In genomic region chr1:25989860-25990650, GRCh38 we compare ENCODE assay signal across 10 cellular contexts. TPM values are rescaled to one million over a fixed set of nuclear protein-coding genes. Genes with fewer than 3 reads are reported as not detected.
DNase-seq lines count a peak whose midpoint lies in the region; ATAC-seq and TF ChIP-seq lines count a peak whose summit lies in the region.
"Had no signal": no experiment of that assay in that cellular context is flagged by ENCODE, and none has a peak within 500 bp of the region (broad histone marks: within the 10 kb centered on the region; RNA-seq: fewer than 3 reads in every experiment).

No MANE protein-coding gene starts in this region.

- H3K36me3 Mint-ChIP-seq in CD8-positive, alpha-beta memory T cell = peaks cover 7 to 41% (median 23%) of the 10 kb centered on the region in 3 donors
- peaks cover 22% of the 10 kb centered on the region for H3K36me3 Mint-ChIP-seq in neural progenitor cell

- H2AFZ ChIP-seq in Loucy (ENCODE audit: low read length) (peak overlapping the region; percentile 25), neural progenitor cell (replicated peaks) (no peak overlapping the region)

- H4K20me1 ChIP-seq in Loucy (ENCODE audit: insufficient read depth, low read length, poor library complexity, severe bottlenecking) (no peaks in the 10 kb centered on the region), neural progenitor cell (ENCODE audit: low read depth) (peaks cover 22% of the 10 kb centered on the region)

- H3K27ac Mint-ChIP-seq in CD8-positive, alpha-beta memory T cell = peak overlapping the region; percentile 66 to 99 (median 95)
- H3K27ac Mint-ChIP-seq in neural progenitor cell = peak overlapping the region; percentile 95

- peaks cover 70% of the 10 kb centered on the region for H3K4me1 ChIP-seq in CD8-positive, alpha-beta memory T cell (ENCODE audit: insufficient read depth, low read length)
- peaks cover 62% of the 10 kb centered on the region for H3K4me1 ChIP-seq in Loucy (ENCODE audit: insufficient read depth, low read length, poor library complexity, severe bottlenecking)
- H3K4me1 ChIP-seq in neural progenitor cell = no peaks in the 10 kb centered on the region

- no peak for ATAC-seq in HG03095 (IDR thresholded peaks at IDR 0.05; ENCODE audit: unreplicated experiment)
- ATAC-seq: HCT116 had no signal

- H3K9me2 ChIP-seq in Loucy (replicated peaks; ENCODE audit: low read depth, low read length) = no peaks in the 10 kb centered on the region

- H3K27ac ChIP-seq in CD8-positive, alpha-beta memory T cell (ENCODE audit: low read depth, low read length) = peak overlapping the region; percentile 57
- no peak overlapping the region for H3K27ac ChIP-seq in neural progenitor cell

- POLR2A ChIA-PET in CD8-positive, alpha-beta memory T cell (lab: Charles Lee) = interaction anchor here (2.5 kb wide), 1 partner anchor 8 kb away, joined by 22 read pairs; the partner anchor contains the start of gene PAFAH2

- peaks cover 7% of the 10 kb centered on the region for H3K36me3 ChIP-seq in CD8-positive, alpha-beta memory T cell (ENCODE audit: insufficient read depth, low read length)
- H3K36me3 ChIP-seq in Loucy (ENCODE audit: insufficient read depth, low read length) (no peaks in the 10 kb centered on the region), neural progenitor cell (no peaks in the 10 kb centered on the region)

- H3K9me3 ChIP-seq in CD8-positive, alpha-beta memory T cell (ENCODE audit: low read length) = no peaks in the 10 kb centered on the region
- no peaks in the 10 kb centered on the region for H3K9me3 ChIP-seq in Loucy (ENCODE audit: insufficient read depth, low read depth, low read length)
- H3K9me3 ChIP-seq in neural progenitor cell (ENCODE audit: low read depth) = no peaks in the 10 kb centered on the region

- TF ChIP-seq CTCF in Loucy (conservative IDR thresholded peaks at IDR 0.05; ENCODE audit: low read length) (no peak), choroid plexus epithelial cell (conservative IDR thresholded peaks at IDR 0.05; ENCODE audit: low read depth, low read length) (no peak), neural progenitor cell (IDR thresholded peaks at IDR 0.05) (no peak), GM13976 (IDR thresholded peaks at IDR 0.05; ENCODE audit: borderline replicate concordance, control extremely low read depth, extremely low read depth, insufficient read depth, missing control alignments) (no peak)

- peaks cover 65 to 81% (median 79%) of the 10 kb centered on the region in 3 donors for H3K4me1 Mint-ChIP-seq in CD8-positive, alpha-beta memory T cell
- peaks cover 56% of the 10 kb centered on the region for H3K4me1 Mint-ChIP-seq in neural progenitor cell

- CTCF ChIA-PET in CD8-positive, alpha-beta memory T cell (lab: Charles Lee) = interaction anchor here (0.9 to 5.8 kb wide), 5 partner anchors 7 to 94 kb away, joined by 3 to 48 read pairs (median 4); partner anchors contain the start of gene PAFAH2

- peak overlapping the region; percentile 81 for H3K4me3 ChIP-seq in CD8-positive, alpha-beta memory T cell (ENCODE audit: low read length)
- H3K4me3 ChIP-seq in Loucy (ENCODE audit: low read length, poor library complexity, severe bottlenecking) (peak overlapping the region; percentile 73), choroid plexus epithelial cell (ENCODE audit: low read depth, low read length) (no peak overlapping the region), neural progenitor cell (no peak overlapping the region)

- no peaks in the 10 kb centered on the region for H3K9me3 Mint-ChIP-seq in CD8-positive, alpha-beta memory T cell
- no peaks in the 10 kb centered on the region for H3K9me3 Mint-ChIP-seq in neural progenitor cell

- H3K9ac ChIP-seq in Loucy (ENCODE audit: low read depth, low read length, poor library complexity, severe bottlenecking) (peak overlapping the region; percentile 74), neural progenitor cell (no peak overlapping the region)

- H3F3A ChIP-seq in Loucy (ENCODE audit: low read depth) (no peaks in the 10 kb centered on the region), neural progenitor cell (ENCODE audit: low read depth) (no peaks in the 10 kb centered on the region)

- H3K4me3 Mint-ChIP-seq in CD8-positive, alpha-beta memory T cell = peak overlapping the region; percentile 77 to 96 (median 91)
- H3K4me3 Mint-ChIP-seq in neural progenitor cell = no peak overlapping the region

- H3K4me2 ChIP-seq in Loucy (ENCODE audit: low read depth, low read length, poor library complexity, severe bottlenecking) (peak overlapping the region; percentile 74), neural progenitor cell (no peak overlapping the region)

- peaks cover 16% of the 10 kb centered on the region; the same call in 1 of the 2 replicates for H3K79me2 ChIP-seq in Loucy (ENCODE audit: insufficient read depth, low read length)
- no peaks in the 10 kb centered on the region for H3K79me2 ChIP-seq in neural progenitor cell (ENCODE audit: low read depth)

- no peaks in the 10 kb centered on the region for H3K27me3 Mint-ChIP-seq in CD8-positive, alpha-beta memory T cell
- H3K27me3 Mint-ChIP-seq in neural progenitor cell (ENCODE audit: insufficient read depth, low read depth) = peaks cover 11% of the 10 kb centered on the region

- no peak for DNase-seq in CD8-positive, alpha-beta memory T cell
- DNase-seq in choroid plexus epithelial cell (ENCODE audit: low read depth) (peak; percentile 12), neural progenitor cell (ENCODE audit: low spot score) (no peak), GM13976 (ENCODE audit: low spot score) (no peak), GF-D8 (lab: John Stamatoyannopoulos, UW) (no peak)
- DNase-seq: DMS153 had no signal

- H3K27me3 ChIP-seq in CD8-positive, alpha-beta memory T cell (ENCODE audit: insufficient read depth, low read length, poor library complexity, severe bottlenecking) = no peaks in the 10 kb centered on the region
- no peaks in the 10 kb centered on the region for H3K27me3 ChIP-seq in Loucy (ENCODE audit: insufficient read depth, low read length, poor library complexity, severe bottlenecking)
- no peaks in the 10 kb centered on the region for H3K27me3 ChIP-seq in neural progenitor cell

- in situ Hi-C loops in GM13976 (cut with MboI; ENCODE audit: low sequenced_read_pairs, unreplicated experiment) = no loop called here

RNA-seq across cellular contexts. Expression of gene PAFAH2, which starts 7.8 kb away (rescaled TPM):
- total RNA-seq in CD8-positive, alpha-beta memory T cell = 10 to 100 TPM; 11.8 to 12.1 TPM
- polyA plus RNA-seq in CD8-positive, alpha-beta memory T cell = 28.6 TPM
- total RNA-seq in neural progenitor cell (ENCODE audit: low replicate concordance) = 16.6 and 18.2 TPM in 2 replicates

RNA-seq across cellular contexts. Expression of gene EXTL1, which starts 31.5 kb away (rescaled TPM):
- not detected for total RNA-seq in CD8-positive, alpha-beta memory T cell
- polyA plus RNA-seq in CD8-positive, alpha-beta memory T cell = not detected
- 0.95 and 2.1 TPM in 2 replicates for total RNA-seq in neural progenitor cell (ENCODE audit: low replicate concordance)

RNA-seq across cellular contexts. Expression of gene SLC30A2, which starts 55.9 kb away (rescaled TPM):
- not detected for total RNA-seq in CD8-positive, alpha-beta memory T cell
- polyA plus RNA-seq in CD8-positive, alpha-beta memory T cell = not detected
- total RNA-seq in neural progenitor cell (ENCODE audit: low replicate concordance) = not detected in 2 replicates
- total RNA-seq: cerebellum had no signal

Comparison
In these comparisons a context has a peak if more than half of its experiments do, and no peak if none do; other contexts are left out.
1. H3K4me3 ChIP-seq: peak in CD8-positive, alpha-beta memory T cell (single experiment) and Loucy (single experiment); none in choroid plexus epithelial cell (single experiment) and neural progenitor cell (single experiment).